Comparison of ENCODE assay signal across 9 cellular contexts in the genomic region with DNA sequence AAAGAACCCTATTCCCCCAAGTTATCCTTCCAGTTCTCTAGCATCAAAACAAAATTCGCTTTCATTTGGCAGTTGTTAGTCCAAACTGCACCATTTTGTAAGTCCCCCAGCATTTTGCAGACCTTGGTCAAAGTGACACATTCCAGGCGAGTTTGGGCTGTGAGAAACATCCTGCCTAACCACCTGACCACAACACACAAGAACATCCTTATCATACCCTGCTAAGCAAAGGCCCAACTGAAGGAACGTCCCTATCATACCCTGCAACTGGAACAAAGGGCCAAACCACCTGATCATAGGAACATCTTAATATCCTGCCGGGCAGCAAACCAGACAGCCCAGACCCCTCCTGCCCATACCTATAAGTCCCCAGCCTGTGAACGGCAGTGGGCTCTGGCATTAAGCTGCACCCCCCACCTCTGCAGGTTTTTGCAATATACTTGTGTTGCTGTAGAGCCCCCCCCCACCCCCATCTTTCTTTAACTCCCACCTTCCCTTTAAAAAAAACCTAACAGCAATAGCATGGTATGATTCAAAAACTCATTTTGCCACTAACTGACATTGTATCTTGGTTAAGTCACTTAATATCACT. TPM values are rescaled to one million over a fixed set of nuclear protein-coding genes. Genes with fewer than 3 reads are reported as not detected.
DNase-seq lines count a peak whose midpoint lies in the region; ATAC-seq and TF ChIP-seq lines count a peak whose summit lies in the region.
"Had no signal": no experiment of that assay in that cellular context is flagged by ENCODE, and none has a peak within 500 bp of the region (broad histone marks: within the 10 kb centered on the region; RNA-seq: fewer than 3 reads in every experiment).

No MANE protein-coding gene starts in this region.

- H3K27ac ChIP-seq in CD4-positive, CD25-positive, alpha-beta regulatory T cell (ENCODE audit: insufficient read depth, low read length, poor library complexity, severe bottlenecking) = no peak overlapping the region
- peak overlapping the region in 2 of 5 donors; percentile 43 to 99 for H3K27ac ChIP-seq in adrenal gland

- H3K9me3 Mint-ChIP-seq in CD4-positive, CD25-positive, alpha-beta regulatory T cell = no peaks in the 10 kb centered on the region

- POLR2A ChIA-PET in GM10248 (lab: Yijun Ruan, JAX) = no interaction called here

- H3K27ac Mint-ChIP-seq in CD4-positive, CD25-positive, alpha-beta regulatory T cell = peak overlapping the region; percentile 46 to 98 (median 70)

- DNase-seq in CD4-positive, CD25-positive, alpha-beta regulatory T cell = peak in 1 of 3 donors; percentile 48
- DNase-seq in HuH-7.5 (ENCODE audit: low spot score) (peak; percentile 21), adrenal gland (peak in 4 of 7 donors; percentile 9 to 34 (median 24)), lung microvascular endothelial cell (ENCODE audit: low read depth in 2 of 2) (peak; percentile 68 to 86), superior temporal gyrus (ENCODE audit: extremely low spot score) (no peak), GM10248 (ENCODE audit: extremely low spot score) (no peak)

- no peak for ATAC-seq in CD4-positive, CD25-positive, alpha-beta regulatory T cell (ENCODE audit: low read depth in 2 of 2)
- ATAC-seq in GM21529 (IDR thresholded peaks at IDR 0.05; ENCODE audit: unreplicated experiment) = no peak
- no peak for ATAC-seq in HG02852 (IDR thresholded peaks at IDR 0.05; ENCODE audit: unreplicated experiment)
- ATAC-seq: sciatic nerve had no signal

- CTCF ChIA-PET in GM10248 (lab: Yijun Ruan, JAX) = interaction anchor here (0.9 to 1.3 kb wide), 2 partner anchors 16 to 129 kb away, joined by 3 to 4 read pairs; no protein-coding TSS in a partner anchor

- H3K27me3 ChIP-seq in CD4-positive, CD25-positive, alpha-beta regulatory T cell (ENCODE audit: control insufficient read depth, insufficient read depth, low read length) = no peaks in the 10 kb centered on the region
- no peaks in the 10 kb centered on the region for H3K27me3 ChIP-seq in adrenal gland

- peaks cover 5% of the 10 kb centered on the region for H3K27me3 Mint-ChIP-seq in CD4-positive, CD25-positive, alpha-beta regulatory T cell

- peaks cover 19% of the 10 kb centered on the region for H3K36me3 Mint-ChIP-seq in CD4-positive, CD25-positive, alpha-beta regulatory T cell

- peaks cover 32% of the 10 kb centered on the region for H3K4me1 ChIP-seq in CD4-positive, CD25-positive, alpha-beta regulatory T cell (ENCODE audit: control insufficient read depth, insufficient read depth, low read length, poor library complexity, severe bottlenecking)
- peaks cover 17 to 31% of the 10 kb centered on the region in 2 donors for H3K4me1 ChIP-seq in adrenal gland (replicated peaks in 1 of 2)

- H3K4me3 ChIP-seq in CD4-positive, CD25-positive, alpha-beta regulatory T cell (ENCODE audit: low read depth, low read length) = peak overlapping the region; percentile 99
- H3K4me3 ChIP-seq in adrenal gland = peak overlapping the region in 1 of 4 donors; percentile 62

- TF ChIP-seq CTCF in adrenal gland (IDR thresholded peaks at IDR 0.05) (no peak), GM10248 (IDR thresholded peaks at IDR 0.05; ENCODE audit: control extremely low read depth, extremely low read depth, low read depth, missing control alignments) (no peak)

- no peaks in the 10 kb centered on the region for H3K9me3 ChIP-seq in CD4-positive, CD25-positive, alpha-beta regulatory T cell (ENCODE audit: control insufficient read depth in 2 of 2, low read length in 2 of 2)
- H3K9me3 ChIP-seq in adrenal gland (replicated peaks in 1 of 3) = no peaks in the 10 kb centered on the region

- H3K36me3 ChIP-seq in CD4-positive, CD25-positive, alpha-beta regulatory T cell (ENCODE audit: control insufficient read depth, insufficient read depth, low read length) = peaks cover 4% of the 10 kb centered on the region
- H3K36me3 ChIP-seq in adrenal gland (replicated peaks in 1 of 2) = no peaks in the 10 kb centered on the region

- H3K4me3 Mint-ChIP-seq in CD4-positive, CD25-positive, alpha-beta regulatory T cell = peak overlapping the region; percentile 95 to 97 (median 97)

- H3K4me1 Mint-ChIP-seq in CD4-positive, CD25-positive, alpha-beta regulatory T cell = peaks cover 32 to 66% (median 47%) of the 10 kb centered on the region in 4 donors

- no peak for TF ChIP-seq POLR2A in adrenal gland (IDR thresholded peaks at IDR 0.05)

- intact Hi-C loops in adrenal gland (cut with DNase I) = loop anchor here in 1 of 2 donors (10.0 kb wide), 1 partner anchor 70 kb away; a partner anchor contains a TSS

- 51 to 66% (median 57%) methylated on average over 5 of the region's 5 CpGs for WGBS in adrenal gland, 4 donors

RNA-seq across cellular contexts. Expression of a gene that starts 2.7 kb away (rescaled TPM):
- total RNA-seq in CD4-positive, CD25-positive, alpha-beta regulatory T cell = 34.7 TPM
- 10 to 100 TPM; 14.1 to 18.4 (median 16.2) TPM for polyA plus RNA-seq in CD4-positive, CD25-positive, alpha-beta regulatory T cell
- total RNA-seq in adrenal gland (100 to 1,000 TPM in 1 of 8 donors, 10 to 100 TPM in 7; 31.1 to 204 (median 58.1) TPM), lung microvascular endothelial cell (44.0 and 71.0 TPM in 2 replicates)
- polyA plus RNA-seq in adrenal gland = 10 to 100 TPM; 24.9 to 60.0 (median 37.0) TPM

Comparison
In these comparisons a context has a peak if more than half of its experiments do, and no peak if none do; other contexts are left out.
1. DNase-seq: peak in HuH-7.5 (single experiment), adrenal gland (4 of 7) and lung microvascular endothelial cell (2 of 2); none in superior temporal gyrus (single experiment) and GM10248 (single experiment).